In genomic region chr20:34532320-34532719, GRCh38 we compare ENCODE assay signal across 1 cellular context.
TF ChIP-seq lines count a peak whose summit lies in the region.

No MANE protein-coding gene starts in this region.

TF ChIP-seq in HepG2, 621 proteins besides CTCF, POLR2A, EP300 and RAD21 (continued from another document):
- 0 out of 2 replicates have a peak, but pooled peaks have one; percentile 17 for TF ChIP-seq ZNF687 (CRISPR knock-in tag; IDR thresholded peaks at IDR 0.05)
TF ChIP-seq in HepG2: peak in this region for 1.
